14 cellular contexts compared by ENCODE assay signal in genomic region chr5:113213551-113213971, GRCh38.
A peak's percentile ranks its signal among the peaks of the same experiment; 100 is the strongest.
DNase-seq lines count a peak whose midpoint lies in the region; ATAC-seq and FAIRE-seq lines count a peak whose summit lies in the region.
"Had no signal": no experiment of that assay in that cellular context is flagged by ENCODE, and none has a peak within 500 bp of the region (broad histone marks: within the 10 kb centered on the region; RNA-seq: fewer than 3 reads in every experiment).

No MANE protein-coding gene starts in this region.

- H3K9me3 ChIP-seq in SJSA1 (replicated peaks) = no peaks in the 10 kb centered on the region
- H3K9me3 ChIP-seq: body of pancreas, prostate gland had no signal

- POLR2A ChIA-PET in activated CD4-positive, alpha-beta T cell treated with anti-CD3 and anti-CD28 coated beads, Interleukin-2, amount 10 ng/mL, durations not matched to agents 7 days and 5 days (lab: Charles Lee) = no interaction called here

- FAIRE-seq in GM19239 (lab: Jason Lieb, UNC) = no peak
- FAIRE-seq: endothelial cell of umbilical vein had no signal

- H3K36me3 ChIP-seq in SJSA1 = no peaks in the 10 kb centered on the region
- H3K36me3 ChIP-seq: prostate gland had no signal

- H3K4me3 ChIP-seq in SJSA1 = no peak overlapping the region
- H3K4me3 ChIP-seq: body of pancreas, prostate gland had no signal

- no peak overlapping the region for H3K4me3 Mint-ChIP-seq in activated CD4-positive, alpha-beta T cell treated with anti-CD3 and anti-CD28 coated beads, Interleukin-2, amount 10 ng/mL, durations not matched to agents 7 days and 5 days
- H3K4me3 Mint-ChIP-seq: memory B cell had no signal

- no peaks in the 10 kb centered on the region for H3K9me3 Mint-ChIP-seq in activated CD4-positive, alpha-beta T cell treated with anti-CD3 and anti-CD28 coated beads, Interleukin-2, amount 10 ng/mL, durations not matched to agents 7 days and 5 days
- H3K9me3 Mint-ChIP-seq: memory B cell had no signal

- DNase-seq in SJSA1 (ENCODE audit: low read depth in 1 of 2, low spot score in 2 of 2) = peak in 1 of 2 experiments; percentile 22
- peak; percentile 66 for DNase-seq in pons (ENCODE audit: low spot score)
- no peak for DNase-seq in EL
- DNase-seq in GM19239 (ENCODE audit: insufficient read length, low spot score) = no peak
- DNase-seq in activated CD4-positive, alpha-beta T cell treated with anti-CD3 and anti-CD28 coated beads, Interleukin-2, amount 10 ng/mL, durations not matched to agents 7 days and 5 days = no peak
- DNase-seq: body of pancreas, Right ventricle myocardium superior had no signal

- peaks cover 59% of the 10 kb centered on the region for H3K4me1 ChIP-seq in SJSA1 (replicated peaks)
- H3K4me1 ChIP-seq: prostate gland had no signal

- no peaks in the 10 kb centered on the region for H3K36me3 Mint-ChIP-seq in activated CD4-positive, alpha-beta T cell treated with anti-CD3 and anti-CD28 coated beads, Interleukin-2, amount 10 ng/mL, durations not matched to agents 7 days and 5 days (ENCODE audit: low read depth)
- H3K36me3 Mint-ChIP-seq: memory B cell had no signal

- peak overlapping the region; percentile 5; the same call in 1 of the 2 replicates for H3K27ac ChIP-seq in SJSA1
- H3K27ac ChIP-seq: body of pancreas, prostate gland, VCaP had no signal

- H3K4me1 Mint-ChIP-seq in activated CD4-positive, alpha-beta T cell treated with anti-CD3 and anti-CD28 coated beads, Interleukin-2, amount 10 ng/mL, durations not matched to agents 7 days and 5 days = no peaks in the 10 kb centered on the region
- H3K4me1 Mint-ChIP-seq: memory B cell had no signal

- H3K27me3 ChIP-seq in SJSA1 (replicated peaks) = no peaks in the 10 kb centered on the region
- H3K27me3 ChIP-seq: body of pancreas had no signal

- CTCF ChIA-PET in activated CD4-positive, alpha-beta T cell treated with anti-CD3 and anti-CD28 coated beads, Interleukin-2, amount 10 ng/mL, durations not matched to agents 7 days and 5 days (lab: Charles Lee) = interaction anchor here (1.2 kb wide), 1 partner anchor 17 kb away, joined by 3 read pairs; no protein-coding TSS in a partner anchor

- H3K27me3 Mint-ChIP-seq in activated CD4-positive, alpha-beta T cell treated with anti-CD3 and anti-CD28 coated beads, Interleukin-2, amount 10 ng/mL, durations not matched to agents 7 days and 5 days = no peaks in the 10 kb centered on the region

- H3K27ac Mint-ChIP-seq in activated CD4-positive, alpha-beta T cell treated with anti-CD3 and anti-CD28 coated beads, Interleukin-2, amount 10 ng/mL, durations not matched to agents 7 days and 5 days = no peak overlapping the region
- H3K27ac Mint-ChIP-seq: memory B cell had no signal

- ATAC-seq in GM19324 (IDR thresholded peaks at IDR 0.05; ENCODE audit: low FRiP score, unreplicated experiment) (peak; percentile 74), HG02938 (IDR thresholded peaks at IDR 0.05; ENCODE audit: unreplicated experiment) (peak; percentile 34), HG02840 (IDR thresholded peaks at IDR 0.05; ENCODE audit: low FRiP score, unreplicated experiment) (no peak)
- ATAC-seq: body of pancreas had no signal
